ENCODE assay signal across 1 cellular context in the genomic region with DNA sequence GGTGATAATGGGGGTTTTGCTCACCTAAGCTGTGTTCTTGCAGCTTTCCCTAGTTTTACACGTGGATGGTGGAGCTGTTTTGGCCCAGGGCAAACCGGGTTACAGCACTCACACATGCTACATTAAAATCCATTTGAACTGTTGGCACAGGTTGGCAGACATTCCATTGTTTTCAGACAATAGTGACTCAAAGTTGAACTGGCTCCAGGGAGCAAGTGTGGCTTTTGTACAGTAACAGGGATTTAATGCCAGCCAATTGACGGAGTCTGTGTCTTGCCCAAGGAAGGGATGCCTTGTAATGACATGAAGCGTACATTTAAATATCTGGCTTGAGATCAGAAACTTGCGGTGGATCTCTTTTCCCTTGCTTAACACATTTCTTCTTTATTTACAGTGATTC.
TF ChIP-seq lines count a peak whose summit lies in the region.

No MANE protein-coding gene starts in this region.

TF ChIP-seq in HepG2, 621 proteins besides CTCF, POLR2A, EP300 and RAD21 (continued from another document):
- TF ChIP-seq NFAT5 (CRISPR knock-in tag; IDR thresholded peaks at IDR 0.05) (no peak), GTF2F1 (IDR thresholded peaks at IDR 0.05; ENCODE audit: low read length) (no peak), ZNF121 (CRISPR knock-in tag; IDR thresholded peaks at IDR 0.05) (no peak), NR1H2 (CRISPR knock-in tag; IDR thresholded peaks at IDR 0.05; ENCODE audit: borderline replicate concordance, low read depth) (no peak), DPF2 (CRISPR knock-in tag; IDR thresholded peaks at IDR 0.05; ENCODE audit: borderline replicate concordance, low read depth) (no peak), RXRB (CRISPR knock-in tag; IDR thresholded peaks at IDR 0.05; ENCODE audit: borderline replicate concordance) (no peak), SNAI1 (CRISPR knock-in tag; IDR thresholded peaks at IDR 0.05; ENCODE audit: borderline replicate concordance) (no peak), CHD4 (IDR thresholded peaks at IDR 0.05; ENCODE audit: borderline replicate concordance, low read length) (no peak), TRAFD1 (CRISPR knock-in tag; IDR thresholded peaks at IDR 0.05; ENCODE audit: borderline replicate concordance) (no peak), ARHGAP35 (CRISPR knock-in tag; IDR thresholded peaks at IDR 0.05; ENCODE audit: borderline replicate concordance) (no peak), ZNF605 (CRISPR knock-in tag; IDR thresholded peaks at IDR 0.05) (no peak), IRF9 (CRISPR knock-in tag; IDR thresholded peaks at IDR 0.05; ENCODE audit: borderline replicate concordance) (no peak), ZFY (CRISPR knock-in tag; IDR thresholded peaks at IDR 0.05) (no peak)
